13 cellular contexts compared by ENCODE assay signal in the genomic region with DNA sequence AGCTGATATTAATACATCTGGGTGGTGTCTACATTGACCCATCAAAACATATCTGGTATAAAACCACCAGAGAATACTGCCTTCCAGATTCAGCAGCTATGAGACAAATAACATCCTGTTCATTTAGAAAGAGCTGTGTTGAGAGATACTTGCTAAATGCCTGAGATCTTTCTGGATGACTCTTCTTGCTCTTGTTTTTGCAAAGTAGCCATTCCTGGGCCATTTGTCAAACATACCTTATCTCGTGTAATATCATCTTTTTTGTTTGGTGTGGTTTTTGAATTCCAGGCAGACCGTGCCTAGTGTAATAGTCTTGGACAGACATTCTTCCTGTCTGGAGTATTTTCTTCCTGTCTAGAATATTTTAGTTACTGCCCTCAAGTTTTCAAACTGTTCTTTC.
DNase-seq lines count a peak whose midpoint lies in the region; ATAC-seq and TF ChIP-seq lines count a peak whose summit lies in the region.
"Had no signal": no experiment of that assay in that cellular context is flagged by ENCODE, and none has a peak within 500 bp of the region (broad histone marks: within the 10 kb centered on the region; RNA-seq: fewer than 3 reads in every experiment).

No MANE protein-coding gene starts in this region.

- H3K27ac Mint-ChIP-seq in chondrocyte (ENCODE audit: unreplicated experiment) (peak overlapping the region; percentile 86), GM23338 (no peak overlapping the region)
- H3K27ac Mint-ChIP-seq: activated CD8-positive, alpha-beta T cell treated with anti-CD3 and anti-CD28 coated beads for 36 hours; brain had no signal

- no peak for TF ChIP-seq POLR2A in Peyer's patch (IDR thresholded peaks at IDR 0.05)

- no peaks in the 10 kb centered on the region for H3K9me3 ChIP-seq in Peyer's patch
- H3K9me3 ChIP-seq: psoas muscle had no signal

- H3K27ac ChIP-seq in Peyer's patch (peak overlapping the region in 2 of 4 donors; percentile 50 to 67), GM23338 (ENCODE audit: low read depth) (no peak overlapping the region)
- H3K27ac ChIP-seq: HL-60, psoas muscle had no signal

- H3K9me3 Mint-ChIP-seq in chondrocyte (ENCODE audit: low read depth) (no peaks in the 10 kb centered on the region), GM23338 (no peaks in the 10 kb centered on the region)
- H3K9me3 Mint-ChIP-seq: activated CD8-positive, alpha-beta T cell treated with anti-CD3 and anti-CD28 coated beads for 36 hours; brain had no signal

- H3K36me3 Mint-ChIP-seq in chondrocyte (ENCODE audit: low read depth) (no peaks in the 10 kb centered on the region), GM23338 (ENCODE audit: low read depth) (no peaks in the 10 kb centered on the region)
- H3K36me3 Mint-ChIP-seq: brain had no signal

- H2AFZ ChIP-seq in GM23338: no peak overlapping the region

- H3K27me3 ChIP-seq in Peyer's patch: no peaks in the 10 kb centered on the region
- no peaks in the 10 kb centered on the region for H3K27me3 ChIP-seq in GM23338 (ENCODE audit: insufficient read depth)

- no peak for TF ChIP-seq CTCF in chondrocyte (IDR thresholded peaks at IDR 0.05)
- TF ChIP-seq CTCF in Peyer's patch (IDR thresholded peaks at IDR 0.05): no peak
- TF ChIP-seq CTCF in GM23338 (conservative IDR thresholded peaks at IDR 0.05; ENCODE audit: low read depth in 2 of 2): no peak

- H3F3A ChIP-seq in GM23338 (replicated peaks; ENCODE audit: low read depth): no peaks in the 10 kb centered on the region

- H3K4me1 ChIP-seq in Peyer's patch: peaks cover 0 to 38% (median 0%) of the 10 kb centered on the region in 4 donors
- H3K4me1 ChIP-seq in GM23338 (ENCODE audit: insufficient read depth): peaks cover 7% of the 10 kb centered on the region; the same call in 1 of the 2 replicates
- H3K4me1 ChIP-seq: psoas muscle had no signal

- H3K4me1 Mint-ChIP-seq in chondrocyte (ENCODE audit: low read depth): peaks cover 54% of the 10 kb centered on the region
- peaks cover 19% of the 10 kb centered on the region for H3K4me1 Mint-ChIP-seq in GM23338

- H3K27me3 Mint-ChIP-seq in chondrocyte (ENCODE audit: low read depth) (no peaks in the 10 kb centered on the region), GM23338 (ENCODE audit: insufficient read depth, low read depth, poor library complexity) (peaks cover 7% of the 10 kb centered on the region)
- H3K27me3 Mint-ChIP-seq: activated CD8-positive, alpha-beta T cell treated with anti-CD3 and anti-CD28 coated beads for 36 hours; brain had no signal

- H3K79me2 ChIP-seq in GM23338 (replicated peaks; ENCODE audit: insufficient read depth): no peaks in the 10 kb centered on the region

- DNase-seq in HT1080 (ENCODE audit: low read depth): peak; percentile 53
- DNase-seq in chondrocyte (ENCODE audit: low spot score): no peak
- peak; percentile 47 for DNase-seq in kidney glomerular epithelial cell (lab: John Stamatoyannopoulos, UW)
- DNase-seq in superior temporal gyrus (ENCODE audit: extremely low spot score): peak; percentile 68
- DNase-seq in DMS79 (lab: John Stamatoyannopoulos, UW): no peak
- DNase-seq in UCSD-AML1 (lab: John Stamatoyannopoulos, UW; ENCODE audit: unreplicated experiment): no peak
- no peak for DNase-seq in Peyer's patch
- no peak for DNase-seq in GM23338 (ENCODE audit: low spot score)
- DNase-seq: activated CD8-positive, alpha-beta T cell treated with anti-CD3 and anti-CD28 coated beads for 36 hours; NCI-H1930; psoas muscle had no signal

- H3K36me3 ChIP-seq in Peyer's patch (no peaks in the 10 kb centered on the region), GM23338 (ENCODE audit: insufficient read depth) (no peaks in the 10 kb centered on the region)

- H4K20me1 ChIP-seq in GM23338 (replicated peaks; ENCODE audit: insufficient read depth): no peaks in the 10 kb centered on the region

- ATAC-seq in GM23338: no peak
- ATAC-seq: activated CD8-positive, alpha-beta T cell treated with anti-CD3 and anti-CD28 coated beads for 36 hours had no signal

- H3K9me2 ChIP-seq in GM23338 (ENCODE audit: insufficient read depth): 0 out of 2 replicates have a peak, but pooled peaks cover 4% of the 10 kb centered on the region

- H3K4me3 ChIP-seq in Peyer's patch (no peak overlapping the region), GM23338 (no peak overlapping the region)
- H3K4me3 ChIP-seq: psoas muscle had no signal

- H3K4me3 Mint-ChIP-seq in chondrocyte (ENCODE audit: unreplicated experiment) (peak overlapping the region; percentile 37), GM23338 (no peak overlapping the region)
- H3K4me3 Mint-ChIP-seq: activated CD8-positive, alpha-beta T cell treated with anti-CD3 and anti-CD28 coated beads for 36 hours; brain had no signal

- no peak overlapping the region for H3K4me2 ChIP-seq in GM23338

TF ChIP-seq in GM23338, 12 proteins besides CTCF, POLR2A, EP300 and RAD21 (continues in another document):
- TF ChIP-seq CREB1 (CRISPR knock-in tag; IDR thresholded peaks at IDR 0.05; ENCODE audit: low read depth) (no peak), ZNF331 (CRISPR knock-in tag; IDR thresholded peaks at IDR 0.05; ENCODE audit: low read depth) (no peak), ZNF114 (CRISPR knock-in tag; IDR thresholded peaks at IDR 0.05) (no peak), POLR2AphosphoS5 (IDR thresholded peaks at IDR 0.05; ENCODE audit: low read depth) (no peak), STAT1 (IDR thresholded peaks at IDR 0.05; ENCODE audit: unreplicated experiment) (no peak), REST (IDR thresholded peaks at IDR 0.05; ENCODE audit: unreplicated experiment) (no peak), JUNB (IDR thresholded peaks at IDR 0.05; ENCODE audit: unreplicated experiment) (no peak)
- TF ChIP-seq, protein P1, sequence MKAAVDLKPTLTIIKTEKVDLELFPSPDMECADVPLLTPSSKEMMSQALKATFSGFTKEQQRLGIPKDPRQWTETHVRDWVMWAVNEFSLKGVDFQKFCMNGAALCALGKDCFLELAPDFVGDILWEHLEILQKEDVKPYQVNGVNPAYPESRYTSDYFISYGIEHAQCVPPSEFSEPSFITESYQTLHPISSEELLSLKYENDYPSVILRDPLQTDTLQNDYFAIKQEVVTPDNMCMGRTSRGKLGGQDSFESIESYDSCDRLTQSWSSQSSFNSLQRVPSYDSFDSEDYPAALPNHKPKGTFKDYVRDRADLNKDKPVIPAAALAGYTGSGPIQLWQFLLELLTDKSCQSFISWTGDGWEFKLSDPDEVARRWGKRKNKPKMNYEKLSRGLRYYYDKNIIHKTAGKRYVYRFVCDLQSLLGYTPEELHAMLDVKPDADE (IDR thresholded peaks at IDR 0.05): no peak

Comparison
In these comparisons a context has a peak if more than half of its experiments do, and no peak if none do; other contexts are left out.
1. DNase-seq: peak in HT1080 (single experiment), kidney glomerular epithelial cell (single experiment) and superior temporal gyrus (single experiment); none in chondrocyte (single experiment), DMS79 (single experiment), UCSD-AML1 (single experiment), Peyer's patch (0 of 3) and GM23338 (single experiment).